ENCODE assay signal across 2 cellular contexts in genomic region chr11:1349074-1349931, GRCh38.
TF ChIP-seq lines count a peak whose summit lies in the region.

No MANE protein-coding gene starts in this region.

TF ChIP-seq in SK-N-SH, 30 proteins besides CTCF, POLR2A, EP300 and RAD21 (continued from another document):
- TF ChIP-seq GATA2 (CRISPR knock-in tag; IDR thresholded peaks at IDR 0.05) (no peak), GABPA (IDR thresholded peaks at IDR 0.05; ENCODE audit: low read depth) (no peak), SIN3A (IDR thresholded peaks at IDR 0.05; ENCODE audit: borderline replicate concordance, low read depth, low read length) (no peak), EZH2phosphoT487 (IDR thresholded peaks at IDR 0.05; ENCODE audit: borderline replicate concordance, low read depth) (no peak), SMC3 (IDR thresholded peaks at IDR 0.05; ENCODE audit: low read depth, low read length) (no peak), ZBTB33 (IDR thresholded peaks at IDR 0.05; ENCODE audit: borderline replicate concordance, low read depth) (no peak), TAF1 (IDR thresholded peaks at IDR 0.05; ENCODE audit: borderline replicate concordance, low read depth, low read length) (no peak), FOSL2 (IDR thresholded peaks at IDR 0.05; ENCODE audit: borderline replicate concordance, low read depth) (no peak), FOXM1 (IDR thresholded peaks at IDR 0.05; ENCODE audit: low read depth) (no peak), YY1 (IDR thresholded peaks at IDR 0.05; ENCODE audit: low read depth) (no peak), ELF1 (IDR thresholded peaks at IDR 0.05) (no peak), NFIC (IDR thresholded peaks at IDR 0.05; ENCODE audit: borderline replicate concordance) (no peak)
- TF ChIP-seq, protein P1, sequence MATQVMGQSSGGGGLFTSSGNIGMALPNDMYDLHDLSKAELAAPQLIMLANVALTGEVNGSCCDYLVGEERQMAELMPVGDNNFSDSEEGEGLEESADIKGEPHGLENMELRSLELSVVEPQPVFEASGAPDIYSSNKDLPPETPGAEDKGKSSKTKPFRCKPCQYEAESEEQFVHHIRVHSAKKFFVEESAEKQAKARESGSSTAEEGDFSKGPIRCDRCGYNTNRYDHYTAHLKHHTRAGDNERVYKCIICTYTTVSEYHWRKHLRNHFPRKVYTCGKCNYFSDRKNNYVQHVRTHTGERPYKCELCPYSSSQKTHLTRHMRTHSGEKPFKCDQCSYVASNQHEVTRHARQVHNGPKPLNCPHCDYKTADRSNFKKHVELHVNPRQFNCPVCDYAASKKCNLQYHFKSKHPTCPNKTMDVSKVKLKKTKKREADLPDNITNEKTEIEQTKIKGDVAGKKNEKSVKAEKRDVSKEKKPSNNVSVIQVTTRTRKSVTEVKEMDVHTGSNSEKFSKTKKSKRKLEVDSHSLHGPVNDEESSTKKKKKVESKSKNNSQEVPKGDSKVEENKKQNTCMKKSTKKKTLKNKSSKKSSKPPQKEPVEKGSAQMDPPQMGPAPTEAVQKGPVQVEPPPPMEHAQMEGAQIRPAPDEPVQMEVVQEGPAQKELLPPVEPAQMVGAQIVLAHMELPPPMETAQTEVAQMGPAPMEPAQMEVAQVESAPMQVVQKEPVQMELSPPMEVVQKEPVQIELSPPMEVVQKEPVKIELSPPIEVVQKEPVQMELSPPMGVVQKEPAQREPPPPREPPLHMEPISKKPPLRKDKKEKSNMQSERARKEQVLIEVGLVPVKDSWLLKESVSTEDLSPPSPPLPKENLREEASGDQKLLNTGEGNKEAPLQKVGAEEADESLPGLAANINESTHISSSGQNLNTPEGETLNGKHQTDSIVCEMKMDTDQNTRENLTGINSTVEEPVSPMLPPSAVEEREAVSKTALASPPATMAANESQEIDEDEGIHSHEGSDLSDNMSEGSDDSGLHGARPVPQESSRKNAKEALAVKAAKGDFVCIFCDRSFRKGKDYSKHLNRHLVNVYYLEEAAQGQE (IDR thresholded peaks at IDR 0.05; ENCODE audit: low read depth, low read length): no peak
- TF ChIP-seq, protein P2, sequence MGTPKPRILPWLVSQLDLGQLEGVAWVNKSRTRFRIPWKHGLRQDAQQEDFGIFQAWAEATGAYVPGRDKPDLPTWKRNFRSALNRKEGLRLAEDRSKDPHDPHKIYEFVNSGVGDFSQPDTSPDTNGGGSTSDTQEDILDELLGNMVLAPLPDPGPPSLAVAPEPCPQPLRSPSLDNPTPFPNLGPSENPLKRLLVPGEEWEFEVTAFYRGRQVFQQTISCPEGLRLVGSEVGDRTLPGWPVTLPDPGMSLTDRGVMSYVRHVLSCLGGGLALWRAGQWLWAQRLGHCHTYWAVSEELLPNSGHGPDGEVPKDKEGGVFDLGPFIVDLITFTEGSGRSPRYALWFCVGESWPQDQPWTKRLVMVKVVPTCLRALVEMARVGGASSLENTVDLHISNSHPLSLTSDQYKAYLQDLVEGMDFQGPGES (IDR thresholded peaks at IDR 0.05; ENCODE audit: low read depth, low read length): no peak
- TF ChIP-seq, protein P3, sequence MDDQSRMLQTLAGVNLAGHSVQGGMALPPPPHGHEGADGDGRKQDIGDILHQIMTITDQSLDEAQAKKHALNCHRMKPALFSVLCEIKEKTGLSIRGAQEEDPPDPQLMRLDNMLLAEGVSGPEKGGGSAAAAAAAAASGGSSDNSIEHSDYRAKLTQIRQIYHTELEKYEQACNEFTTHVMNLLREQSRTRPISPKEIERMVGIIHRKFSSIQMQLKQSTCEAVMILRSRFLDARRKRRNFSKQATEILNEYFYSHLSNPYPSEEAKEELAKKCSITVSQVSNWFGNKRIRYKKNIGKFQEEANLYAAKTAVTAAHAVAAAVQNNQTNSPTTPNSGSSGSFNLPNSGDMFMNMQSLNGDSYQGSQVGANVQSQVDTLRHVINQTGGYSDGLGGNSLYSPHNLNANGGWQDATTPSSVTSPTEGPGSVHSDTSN (IDR thresholded peaks at IDR 0.05): no peak

TF ChIP-seq in SK-N-SH treated with all-trans-retinoic acid at 6 μM for 48 hours, 23 proteins besides CTCF, POLR2A, EP300 and RAD21:
- TF ChIP-seq PATZ1 (CRISPR knock-in tag; IDR thresholded peaks at IDR 0.05; ENCODE audit: borderline replicate concordance) (no peak), PPARA (CRISPR knock-in tag; IDR thresholded peaks at IDR 0.05; ENCODE audit: borderline replicate concordance) (no peak), ZFP3 (CRISPR knock-in tag; IDR thresholded peaks at IDR 0.05) (no peak), OSR1 (CRISPR knock-in tag; IDR thresholded peaks at IDR 0.05) (no peak), CSDC2 (CRISPR knock-in tag; IDR thresholded peaks at IDR 0.05) (no peak), RARB (CRISPR knock-in tag; IDR thresholded peaks at IDR 0.05) (no peak), ARNTL (CRISPR knock-in tag; IDR thresholded peaks at IDR 0.05; ENCODE audit: borderline replicate concordance, low read depth) (no peak), TSHZ2 (CRISPR knock-in tag; IDR thresholded peaks at IDR 0.05) (no peak), SNAI2 (CRISPR knock-in tag; IDR thresholded peaks at IDR 0.05) (no peak), ISL1 (CRISPR knock-in tag; IDR thresholded peaks at IDR 0.05) (no peak), ZNF70 (CRISPR knock-in tag; IDR thresholded peaks at IDR 0.05) (no peak), BACH2 (CRISPR knock-in tag; IDR thresholded peaks at IDR 0.05; ENCODE audit: borderline replicate concordance) (no peak), ZNF565 (CRISPR knock-in tag; conservative IDR thresholded peaks at IDR 0.05; ENCODE audit: low read depth) (no peak), ESRRG (CRISPR knock-in tag; IDR thresholded peaks at IDR 0.05) (no peak), ZC3H10 (CRISPR knock-in tag; IDR thresholded peaks at IDR 0.05) (no peak), CSRNP3 (CRISPR knock-in tag; IDR thresholded peaks at IDR 0.05) (no peak), ZFP30 (CRISPR knock-in tag; IDR thresholded peaks at IDR 0.05) (no peak)
- TF ChIP-seq, protein P4, sequence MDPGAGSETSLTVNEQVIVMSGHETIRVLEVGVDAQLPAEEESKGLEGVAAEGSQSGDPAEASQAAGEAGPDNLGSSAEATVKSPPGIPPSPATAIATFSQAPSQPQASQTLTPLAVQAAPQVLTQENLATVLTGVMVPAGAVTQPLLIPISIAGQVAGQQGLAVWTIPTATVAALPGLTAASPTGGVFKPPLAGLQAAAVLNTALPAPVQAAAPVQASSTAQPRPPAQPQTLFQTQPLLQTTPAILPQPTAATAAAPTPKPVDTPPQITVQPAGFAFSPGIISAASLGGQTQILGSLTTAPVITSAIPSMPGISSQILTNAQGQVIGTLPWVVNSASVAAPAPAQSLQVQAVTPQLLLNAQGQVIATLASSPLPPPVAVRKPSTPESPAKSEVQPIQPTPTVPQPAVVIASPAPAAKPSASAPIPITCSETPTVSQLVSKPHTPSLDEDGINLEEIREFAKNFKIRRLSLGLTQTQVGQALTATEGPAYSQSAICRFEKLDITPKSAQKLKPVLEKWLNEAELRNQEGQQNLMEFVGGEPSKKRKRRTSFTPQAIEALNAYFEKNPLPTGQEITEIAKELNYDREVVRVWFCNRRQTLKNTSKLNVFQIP (CRISPR knock-in tag; IDR thresholded peaks at IDR 0.05; ENCODE audit: borderline replicate concordance, low read depth): no peak
- TF ChIP-seq, protein P5, sequence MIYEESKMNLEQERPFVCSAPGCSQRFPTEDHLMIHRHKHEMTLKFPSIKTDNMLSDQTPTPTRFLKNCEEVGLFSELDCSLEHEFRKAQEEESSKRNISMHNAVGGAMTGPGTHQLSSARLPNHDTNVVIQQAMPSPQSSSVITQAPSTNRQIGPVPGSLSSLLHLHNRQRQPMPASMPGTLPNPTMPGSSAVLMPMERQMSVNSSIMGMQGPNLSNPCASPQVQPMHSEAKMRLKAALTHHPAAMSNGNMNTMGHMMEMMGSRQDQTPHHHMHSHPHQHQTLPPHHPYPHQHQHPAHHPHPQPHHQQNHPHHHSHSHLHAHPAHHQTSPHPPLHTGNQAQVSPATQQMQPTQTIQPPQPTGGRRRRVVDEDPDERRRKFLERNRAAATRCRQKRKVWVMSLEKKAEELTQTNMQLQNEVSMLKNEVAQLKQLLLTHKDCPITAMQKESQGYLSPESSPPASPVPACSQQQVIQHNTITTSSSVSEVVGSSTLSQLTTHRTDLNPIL (CRISPR knock-in tag; IDR thresholded peaks at IDR 0.05; ENCODE audit: low read depth): no peak
